ENCODE assay signal across 21 cellular contexts in the genomic region with DNA sequence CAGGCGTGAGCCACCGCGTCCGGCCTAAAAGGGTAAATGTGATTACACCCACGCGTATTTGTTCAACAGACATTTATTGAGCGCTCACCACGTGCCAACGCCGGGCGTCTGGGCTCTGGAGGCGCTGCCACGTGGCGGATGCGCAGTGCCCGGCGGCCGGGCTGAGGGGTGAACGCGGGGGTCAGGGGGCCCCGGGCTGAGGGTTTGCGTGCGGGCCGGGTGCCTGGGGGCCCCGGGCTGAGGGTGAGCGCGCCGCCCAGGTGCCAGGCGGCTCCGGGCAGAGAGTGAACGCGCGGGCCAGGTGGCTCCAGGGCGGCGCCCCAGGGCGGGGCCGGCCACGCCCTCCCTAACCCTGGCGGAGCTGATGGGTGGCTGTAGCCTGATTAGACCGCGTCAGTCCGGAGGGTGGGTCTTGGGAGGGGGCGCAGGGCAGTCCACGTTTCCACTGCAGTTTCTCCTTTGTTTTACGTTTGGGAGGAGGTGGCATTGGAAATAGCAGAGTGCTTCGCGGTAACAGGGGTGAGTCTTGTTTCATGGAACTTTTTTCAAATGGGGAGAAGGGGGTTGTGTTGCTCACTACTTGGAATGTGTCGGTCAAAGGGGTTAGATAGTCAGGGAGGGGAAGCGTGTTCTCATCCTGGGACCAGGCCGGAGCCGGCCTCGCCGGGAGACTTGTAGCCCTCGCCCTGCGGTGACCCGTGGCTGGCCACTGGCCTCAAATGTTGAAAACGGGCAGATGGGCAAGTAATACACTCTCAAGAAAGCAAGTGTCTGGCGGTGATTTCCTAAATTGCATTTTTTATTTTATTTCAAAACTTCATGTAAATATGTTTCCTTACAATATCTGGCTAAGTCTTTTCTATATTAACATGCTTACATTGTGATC. TPM values are rescaled to one million over a fixed set of nuclear protein-coding genes. Genes with fewer than 3 reads are reported as not detected.
DNase-seq lines count a peak whose midpoint lies in the region; ATAC-seq and TF ChIP-seq lines count a peak whose summit lies in the region.
"Had no signal": no experiment of that assay in that cellular context is flagged by ENCODE, and none has a peak within 500 bp of the region (broad histone marks: within the 10 kb centered on the region; RNA-seq: fewer than 3 reads in every experiment).

A gene (plus strand): TSS at position 450 of the 886 bp plus-strand sequence. CDS start 7,037 bp downstream, outside the sequence.

- H2AFZ ChIP-seq in smooth muscle cell (ENCODE audit: low read depth), result peak within 1 kb of the TSS; percentile 90

- H3K36me3 ChIP-seq in HUES64 (ENCODE audit: insufficient read depth, low read length), result peaks cover 27% of the 10 kb centered on the region
- H3K36me3 ChIP-seq in kidney epithelial cell (ENCODE audit: control insufficient read depth, insufficient read depth, low read length), result no peaks in the 10 kb centered on the region
- no peaks in the 10 kb centered on the region for H3K36me3 ChIP-seq in smooth muscle cell (ENCODE audit: low read depth)
- H3K36me3 ChIP-seq: esophagus squamous epithelium, right atrium auricular region had no signal

- H3K27me3 ChIP-seq in HUES64 (ENCODE audit: insufficient read depth, low read length) (no peaks in the 10 kb centered on the region), kidney epithelial cell (ENCODE audit: control insufficient read depth, insufficient read depth, low read length) (no peaks in the 10 kb centered on the region), smooth muscle cell (ENCODE audit: low read depth) (no peaks in the 10 kb centered on the region)
- H3K27me3 ChIP-seq: right atrium auricular region had no signal

- H3K27me3 Mint-ChIP-seq in endothelial cell (ENCODE audit: unreplicated experiment), result peaks cover 2% of the 10 kb centered on the region

- H4K20me1 ChIP-seq in smooth muscle cell (ENCODE audit: low read depth), result peaks cover 4% of the 10 kb centered on the region

- H3K4me1 ChIP-seq in HUES64 (ENCODE audit: insufficient read depth, low read length) (peaks cover 12% of the 10 kb centered on the region), smooth muscle cell (ENCODE audit: low read depth) (peaks cover 7% of the 10 kb centered on the region)
- H3K4me1 ChIP-seq: esophagus squamous epithelium, right atrium auricular region had no signal

- H3K4me1 Mint-ChIP-seq in endothelial cell (ENCODE audit: unreplicated experiment), result no peaks in the 10 kb centered on the region

- no peaks in the 10 kb centered on the region for H3K9me3 ChIP-seq in HUES64 (ENCODE audit: insufficient read depth, low read depth, low read length)
- H3K9me3 ChIP-seq in smooth muscle cell (replicated peaks; ENCODE audit: low read depth), result no peaks in the 10 kb centered on the region

- no peak for ATAC-seq in GM21423 (IDR thresholded peaks at IDR 0.05; ENCODE audit: unreplicated experiment)
- ATAC-seq in HG03025 (IDR thresholded peaks at IDR 0.05; ENCODE audit: low FRiP score, unreplicated experiment), result no peak

- peaks cover 16% of the 10 kb centered on the region for H3K79me2 ChIP-seq in smooth muscle cell (ENCODE audit: low read depth)

- peak within 1 kb of the TSS; percentile 62 for H3K4me3 Mint-ChIP-seq in endothelial cell (ENCODE audit: unreplicated experiment)

- peaks cover 11% of the 10 kb centered on the region for H3F3A ChIP-seq in smooth muscle cell (ENCODE audit: low read depth)

- H3K4me3 ChIP-seq in HUES64 (ENCODE audit: low read length), result peak within 1 kb of the TSS; percentile 94
- peak within 1 kb of the TSS; percentile 24 for H3K4me3 ChIP-seq in kidney epithelial cell (ENCODE audit: low read depth, low read length)
- H3K4me3 ChIP-seq in smooth muscle cell, result peak within 1 kb of the TSS; percentile 51
- H3K4me3 ChIP-seq: esophagus squamous epithelium, lung, right atrium auricular region, SK-N-MC had no signal

- H3K27ac ChIP-seq in HUES64 (ENCODE audit: low read depth, low read length) (peak within 1 kb of the TSS; percentile 81), smooth muscle cell (ENCODE audit: low read depth) (peak within 1 kb of the TSS; percentile 31)
- H3K27ac ChIP-seq: esophagus squamous epithelium, right atrium auricular region, SK-N-MC had no signal

- no peak within 1 kb of the TSS for H3K27ac Mint-ChIP-seq in endothelial cell (ENCODE audit: unreplicated experiment)

- peak within 1 kb of the TSS; percentile 97 for H3K9ac ChIP-seq in HUES64 (ENCODE audit: low read depth, low read length)
- H3K9ac ChIP-seq in smooth muscle cell (ENCODE audit: low read depth), result peak within 1 kb of the TSS; percentile 37

- DNase-seq in endothelial cell (ENCODE audit: low spot score) (no peak), kidney epithelial cell (ENCODE audit: low read depth) (no peak), smooth muscle cell (lab: John Stamatoyannopoulos, UW; ENCODE audit: unreplicated experiment) (no peak), KG1 (lab: John Stamatoyannopoulos, UW) (no peak), C1 segment of cervical spinal cord (lab: John Stamatoyannopoulos, UW) (no peak)
- DNase-seq: activated naive CD4-positive, alpha-beta T cell; cortex of kidney; esophagus squamous epithelium; GF-D8; HCEC 1CT; MM.1S; NCI-H187 treated with DMSO at 0.1 percent for 48 hours; NCI-H524; OCI-M1; T1000 had no signal

- H3K36me3 Mint-ChIP-seq in endothelial cell (ENCODE audit: low read depth, unreplicated experiment), result peaks cover 4% of the 10 kb centered on the region

- peaks cover 4% of the 10 kb centered on the region for H3K9me3 Mint-ChIP-seq in endothelial cell (ENCODE audit: unreplicated experiment)

- TF ChIP-seq CTCF in endothelial cell (IDR thresholded peaks at IDR 0.05; ENCODE audit: unreplicated experiment) (no peak), kidney epithelial cell (IDR thresholded peaks at IDR 0.05; ENCODE audit: insufficient read depth, low read length, poor library complexity, severe bottlenecking) (no peak), smooth muscle cell (IDR thresholded peaks at IDR 0.05; ENCODE audit: borderline replicate concordance, insufficient read depth, poor library complexity, severe bottlenecking) (no peak)

- peak within 1 kb of the TSS; percentile 85 for H3K4me2 ChIP-seq in smooth muscle cell

- 65% methylated on average over 58 of the region's 58 CpGs for WGBS in HUES64
- 10% methylated on average over 43 of the region's 58 CpGs for WGBS in smooth muscle cell (ENCODE audit: low lambda C conversion rate)

RNA-seq across cellular contexts. Expression of the gene that starts here (rescaled TPM):
- polyA plus RNA-seq in HUES64 (2013, experiment 1 of 2), result 55.4 TPM
- 43.4 TPM for polyA plus RNA-seq in HUES64 (2013, experiment 2 of 2)
- total RNA-seq in endothelial cell (ENCODE audit: unreplicated experiment) (2.1 TPM), kidney epithelial cell (8.8 and 9.1 TPM in 2 replicates), smooth muscle cell (30.4 and 31.5 TPM in 2 replicates)
- polyA plus RNA-seq in smooth muscle cell, result 15.7 and 24.0 TPM in 2 replicates
- total RNA-seq: esophagus squamous epithelium had no signal

Comparison
In these comparisons a context has a peak if more than half of its experiments do, and no peak if none do; other contexts are left out.
1. H3K4me3 ChIP-seq: peak in every context shown above with its lines; median percentile 94 in HUES64; 51 in smooth muscle cell; 24 in kidney epithelial cell.